Comparison of ENCODE assay signal across 8 cellular contexts in genomic region chr7:27161214-27161720, GRCh38. TPM values are rescaled to one million over a fixed set of nuclear protein-coding genes. Genes with fewer than 3 reads are reported as not detected.
A peak's percentile ranks its signal among the peaks of the same experiment; 100 is the strongest.
DNase-seq lines count a peak whose midpoint lies in the region; ATAC-seq, FAIRE-seq and TF ChIP-seq lines count a peak whose summit lies in the region.

No MANE protein-coding gene starts in this region.

- H3K27me3 Mint-ChIP-seq in CD8-positive, alpha-beta memory T cell: peaks cover 83 to 85% of the 10 kb centered on the region in 2 donors
- peaks cover 71% of the 10 kb centered on the region for H3K27me3 Mint-ChIP-seq in chondrocyte (ENCODE audit: low read depth)
- peaks cover 49 to 86% (median 70%) of the 10 kb centered on the region in 5 donors for H3K27me3 Mint-ChIP-seq in naive thymus-derived CD8-positive, alpha-beta T cell

- H3K36me3 ChIP-seq in CD8-positive, alpha-beta memory T cell (ENCODE audit: insufficient read depth, low read length): no peaks in the 10 kb centered on the region
- peaks cover 34% of the 10 kb centered on the region for H3K36me3 ChIP-seq in MG63

- POLR2A ChIA-PET in CD8-positive, alpha-beta memory T cell (lab: Charles Lee): interaction anchor here (1.2 kb wide), 1 partner anchor 11 kb away, joined by 3 read pairs; no protein-coding TSS in a partner anchor
- POLR2A ChIA-PET in naive thymus-derived CD8-positive, alpha-beta T cell (lab: Charles Lee): interaction anchor here (0.6 to 1.0 kb wide), 2 partner anchors 11 to 12 kb away, joined by 3 to 5 read pairs; partner anchors contain the start of gene HOXA10

- CTCF ChIA-PET in CD8-positive, alpha-beta memory T cell (lab: Charles Lee): interaction anchor here (0.6 to 5.6 kb wide), 35 partner anchors 10 to 1305 kb away, joined by 3 to 71 read pairs (median 4); partner anchors contain the start of genes HOXA1 and HOXA3

- peak overlapping the region in 3 of 8 donors; percentile 43 to 75 (median 47) for H3K27ac Mint-ChIP-seq in CD8-positive, alpha-beta memory T cell
- H3K27ac Mint-ChIP-seq in chondrocyte (ENCODE audit: unreplicated experiment): no peak overlapping the region
- no peak overlapping the region for H3K27ac Mint-ChIP-seq in naive thymus-derived CD8-positive, alpha-beta T cell

- peaks cover 29% of the 10 kb centered on the region for H3K4me1 ChIP-seq in CD8-positive, alpha-beta memory T cell (ENCODE audit: insufficient read depth, low read length)

- peaks cover 26 to 44% (median 34%) of the 10 kb centered on the region in 3 donors for H3K4me1 Mint-ChIP-seq in CD8-positive, alpha-beta memory T cell
- peaks cover 9% of the 10 kb centered on the region for H3K4me1 Mint-ChIP-seq in chondrocyte (ENCODE audit: low read depth)
- H3K4me1 Mint-ChIP-seq in naive thymus-derived CD8-positive, alpha-beta T cell: peaks cover 11 to 61% (median 45%) of the 10 kb centered on the region in 4 donors

- no peak for TF ChIP-seq CTCF in chondrocyte (IDR thresholded peaks at IDR 0.05)

- peaks cover 81% of the 10 kb centered on the region for H3K27me3 ChIP-seq in CD8-positive, alpha-beta memory T cell (ENCODE audit: insufficient read depth, low read length, poor library complexity, severe bottlenecking)
- H3K27me3 ChIP-seq in MG63: no peaks in the 10 kb centered on the region

- peak overlapping the region; percentile 70 to 91 (median 81) for H3K4me3 Mint-ChIP-seq in CD8-positive, alpha-beta memory T cell
- peak overlapping the region; percentile 69 for H3K4me3 Mint-ChIP-seq in chondrocyte (ENCODE audit: unreplicated experiment)
- peak overlapping the region; percentile 56 to 88 (median 78) for H3K4me3 Mint-ChIP-seq in naive thymus-derived CD8-positive, alpha-beta T cell

- FAIRE-seq in urothelium cell line (lab: Jason Lieb, UNC): no peak

- peaks cover 0 to 8% (median 0%) of the 10 kb centered on the region in 5 donors for H3K9me3 Mint-ChIP-seq in CD8-positive, alpha-beta memory T cell
- peaks cover 4% of the 10 kb centered on the region for H3K9me3 Mint-ChIP-seq in chondrocyte (ENCODE audit: low read depth)
- peaks cover 0 to 4% (median 0%) of the 10 kb centered on the region in 9 donors for H3K9me3 Mint-ChIP-seq in naive thymus-derived CD8-positive, alpha-beta T cell

- no peak overlapping the region for H3K27ac ChIP-seq in CD8-positive, alpha-beta memory T cell (ENCODE audit: low read depth, low read length)

- no peak for DNase-seq in CD8-positive, alpha-beta memory T cell
- peak; percentile 39 for DNase-seq in MG63
- peak; percentile 49 for DNase-seq in chondrocyte (ENCODE audit: low spot score)
- peak in 1 of 10 donors; percentile 50 for DNase-seq in naive thymus-derived CD8-positive, alpha-beta T cell
- no peak for DNase-seq in urothelium cell line (ENCODE audit: low spot score)
- no peak for DNase-seq in dermis blood vessel endothelial cell
- no peak for DNase-seq in stimulated activated CD4-positive, alpha-beta T cell treated with anti-CD3 and anti-CD28 coated beads, Interleukin-4, amount 100 ng/mL, for 24 hours

- peak overlapping the region; percentile 72 for H3K4me3 ChIP-seq in CD8-positive, alpha-beta memory T cell (ENCODE audit: low read length)
- peak overlapping the region; percentile 46 for H3K4me3 ChIP-seq in MG63

- H3K9me3 ChIP-seq in CD8-positive, alpha-beta memory T cell (ENCODE audit: low read length): no peaks in the 10 kb centered on the region
- H3K9me3 ChIP-seq in MG63: no peaks in the 10 kb centered on the region

- no peaks in the 10 kb centered on the region for H3K36me3 Mint-ChIP-seq in CD8-positive, alpha-beta memory T cell
- H3K36me3 Mint-ChIP-seq in chondrocyte (ENCODE audit: low read depth): peaks cover 4% of the 10 kb centered on the region
- H3K36me3 Mint-ChIP-seq in naive thymus-derived CD8-positive, alpha-beta T cell: peaks cover 0 to 3% (median 0%) of the 10 kb centered on the region in 3 donors

- ATAC-seq in naive thymus-derived CD8-positive, alpha-beta T cell: peak in 1 of 2 donors; percentile 2
- ATAC-seq in GM21737 (IDR thresholded peaks at IDR 0.05; ENCODE audit: unreplicated experiment): no peak

RNA-seq across cellular contexts. Expression of gene HOXA9, which starts 4.1 kb away (rescaled TPM):
- not detected for total RNA-seq in CD8-positive, alpha-beta memory T cell
- polyA plus RNA-seq in CD8-positive, alpha-beta memory T cell: not detected
- total RNA-seq in MG63 (2014; rRNA removed; shearing (Covaris generic); ENCODE audit: low replicate concordance): 25.4 and 29.9 TPM in 2 replicates
- not detected in 3 replicates for total RNA-seq in chondrocyte
- total RNA-seq in naive thymus-derived CD8-positive, alpha-beta T cell: not detected
- under 1 TPM in 1 of 3 donors, not detected in 2; 0.16 TPM for polyA plus RNA-seq in naive thymus-derived CD8-positive, alpha-beta T cell
- total RNA-seq in dermis blood vessel endothelial cell: 9.0 and 11.8 TPM in 2 replicates

RNA-seq across cellular contexts. Expression of gene HOXA7, which starts 4.8 kb away (rescaled TPM):
- total RNA-seq in CD8-positive, alpha-beta memory T cell: not detected
- not detected for polyA plus RNA-seq in CD8-positive, alpha-beta memory T cell
- 0.95 and 1.7 TPM in 2 replicates for total RNA-seq in MG63 (2014; rRNA removed; shearing (Covaris generic); ENCODE audit: low replicate concordance)
- total RNA-seq in chondrocyte: not detected in 3 replicates
- total RNA-seq in naive thymus-derived CD8-positive, alpha-beta T cell: not detected
- polyA plus RNA-seq in naive thymus-derived CD8-positive, alpha-beta T cell: not detected
- total RNA-seq in dermis blood vessel endothelial cell: 1.4 and 2.9 TPM in 2 replicates

RNA-seq across cellular contexts. Expression of gene HOXA3, which starts 8.9 kb away (rescaled TPM):
- total RNA-seq in CD8-positive, alpha-beta memory T cell: not detected
- polyA plus RNA-seq in CD8-positive, alpha-beta memory T cell: not detected
- 4.3 TPM in 1 of 2 replicates, not detected in the other for total RNA-seq in MG63 (2014; rRNA removed; shearing (Covaris generic); ENCODE audit: low replicate concordance)
- 9.3 to 12.1 TPM in 2 of 3 replicates, not detected in the other for total RNA-seq in chondrocyte
- total RNA-seq in naive thymus-derived CD8-positive, alpha-beta T cell: not detected
- not detected for polyA plus RNA-seq in naive thymus-derived CD8-positive, alpha-beta T cell
- total RNA-seq in dermis blood vessel endothelial cell: 2.4 and 6.0 TPM in 2 replicates

RNA-seq across cellular contexts. Expression of gene HOXA10, which starts 12.9 kb away (rescaled TPM):
- total RNA-seq in CD8-positive, alpha-beta memory T cell: not detected
- polyA plus RNA-seq in CD8-positive, alpha-beta memory T cell: 0.09 TPM
- 18.0 and 26.7 TPM in 2 replicates for total RNA-seq in MG63 (2014; rRNA removed; shearing (Covaris generic); ENCODE audit: low replicate concordance)
- total RNA-seq in chondrocyte (0.12 to 0.21 TPM in 2 of 3 replicates, not detected in the other), dermis blood vessel endothelial cell (3.7 and 4.4 TPM in 2 replicates)
- not detected for total RNA-seq in naive thymus-derived CD8-positive, alpha-beta T cell
- under 1 TPM in 1 of 3 donors, not detected in 2; 0.19 TPM for polyA plus RNA-seq in naive thymus-derived CD8-positive, alpha-beta T cell

RNA-seq across cellular contexts. Expression of gene HOXA6, which starts 13.7 kb away (rescaled TPM):
- not detected for total RNA-seq in CD8-positive, alpha-beta memory T cell
- polyA plus RNA-seq in CD8-positive, alpha-beta memory T cell: not detected
- total RNA-seq in MG63 (2014; rRNA removed; shearing (Covaris generic); ENCODE audit: low replicate concordance): 0.82 and 5.1 TPM in 2 replicates
- total RNA-seq in chondrocyte (not detected in 3 replicates), dermis blood vessel endothelial cell (2.9 and 8.6 TPM in 2 replicates)
- not detected for total RNA-seq in naive thymus-derived CD8-positive, alpha-beta T cell
- polyA plus RNA-seq in naive thymus-derived CD8-positive, alpha-beta T cell: not detected

Comparison
In these comparisons a context has a peak if more than half of its experiments do, and no peak if none do; other contexts are left out.
1. DNase-seq: peak in MG63 (single experiment) and chondrocyte (single experiment); none in CD8-positive, alpha-beta memory T cell (0 of 5), urothelium cell line (single experiment), dermis blood vessel endothelial cell (single experiment) and stimulated activated CD4-positive, alpha-beta T cell treated with anti-CD3 and anti-CD28 coated beads, Interleukin-4, amount 100 ng/mL, for 24 hours (single experiment).
2. RNA of gene HOXA9, which starts 4.1 kb away (total RNA-seq): 25.4 to 29.9 TPM in MG63 and 9.0 to 11.8 TPM in dermis blood vessel endothelial cell; not detected in CD8-positive, alpha-beta memory T cell, not detected in chondrocyte and not detected in naive thymus-derived CD8-positive, alpha-beta T cell; every median in the first group is over 10 times any median in the second.
3. Peak in every context shown above with its lines, with median percentiles within 50 percentile points of each other: H3K4me3 Mint-ChIP-seq.